ENCODE assay signal across 8 cellular contexts in genomic region chr2:46335404-46335965, GRCh38. TPM values are rescaled to one million over a fixed set of nuclear protein-coding genes. Genes with fewer than 3 reads are reported as not detected.
A peak's percentile ranks its signal among the peaks of the same experiment; 100 is the strongest.
DNase-seq lines count a peak whose midpoint lies in the region; ATAC-seq and TF ChIP-seq lines count a peak whose summit lies in the region.

No MANE protein-coding gene starts in this region.

- H3K79me2 ChIP-seq in GM23338 (replicated peaks; ENCODE audit: insufficient read depth), result no peaks in the 10 kb centered on the region

- H2AFZ ChIP-seq in GM23338, result peak overlapping the region; percentile 92

- ATAC-seq in GM23338, result peak; percentile 70
- ATAC-seq in GM18519 (IDR thresholded peaks at IDR 0.05; ENCODE audit: low FRiP score, unreplicated experiment), result no peak

- H3K27ac ChIP-seq in GM23338 (ENCODE audit: low read depth) (no peak overlapping the region; the same call in 1 of the 2 replicates), brain microvascular endothelial cell (peak overlapping the region; percentile 94)

- H3K9ac ChIP-seq in iPS-15b (ENCODE audit: low read depth, low read length), result no peak overlapping the region

- H3K4me1 Mint-ChIP-seq in GM23338, result peaks cover 50% of the 10 kb centered on the region

- no peaks in the 10 kb centered on the region for H3K9me3 ChIP-seq in iPS-15b (ENCODE audit: control insufficient read depth, insufficient read depth, low read length)

- H3K36me3 ChIP-seq in GM23338 (ENCODE audit: insufficient read depth) (no peaks in the 10 kb centered on the region), brain microvascular endothelial cell (replicated peaks) (no peaks in the 10 kb centered on the region), iPS-15b (ENCODE audit: control insufficient read depth, insufficient read depth, low read length) (no peaks in the 10 kb centered on the region)

- no peaks in the 10 kb centered on the region for H3F3A ChIP-seq in GM23338 (replicated peaks; ENCODE audit: low read depth)

- no peaks in the 10 kb centered on the region for H4K20me1 ChIP-seq in GM23338 (replicated peaks; ENCODE audit: insufficient read depth)

- DNase-seq in GM23338 (ENCODE audit: low spot score) (peak; percentile 69), brain microvascular endothelial cell (peak; percentile 81), skeletal muscle cell (ENCODE audit: low read depth) (no peak), NOMO-1 treated with dmso at 0.1 percent for 144 hours (lab: John Stamatoyannopoulos, UW; ENCODE audit: unreplicated experiment) (no peak), NCI-H345 treated with DMSO at 0.1 percent for 48 hours (lab: John Stamatoyannopoulos, UW; ENCODE audit: unreplicated experiment) (no peak), KG1 (lab: John Stamatoyannopoulos, UW) (no peak)

- H3K9me2 ChIP-seq in GM23338 (ENCODE audit: insufficient read depth), result 0 out of 2 replicates have a peak, but pooled peaks cover 4% of the 10 kb centered on the region

- peak overlapping the region; percentile 67 for H3K27ac Mint-ChIP-seq in GM23338

- in situ Hi-C loops in brain microvascular endothelial cell (cut with HindIII; ENCODE audit: low pct_ligation_motif_present, low sequenced_read_pairs), result no loop called here

- H3K4me2 ChIP-seq in GM23338, result peak overlapping the region; percentile 76

- H3K4me3 ChIP-seq in GM23338 (peak overlapping the region; percentile 43), brain microvascular endothelial cell (ENCODE audit: low read depth, low read length) (peak overlapping the region; percentile 31), iPS-15b (ENCODE audit: low read depth, low read length) (peak overlapping the region; percentile 16), skeletal muscle cell (ENCODE audit: low read depth, low read length) (peak overlapping the region; percentile 15)

- peaks cover 6% of the 10 kb centered on the region for H3K27me3 Mint-ChIP-seq in GM23338 (ENCODE audit: insufficient read depth, low read depth, poor library complexity)

- H3K4me1 ChIP-seq in GM23338 (ENCODE audit: insufficient read depth), result peaks cover 36% of the 10 kb centered on the region
- peaks cover 7% of the 10 kb centered on the region for H3K4me1 ChIP-seq in iPS-15b (ENCODE audit: control insufficient read depth, insufficient read depth, low read length)

- peak overlapping the region; percentile 56 for H3K4me3 Mint-ChIP-seq in GM23338

- TF ChIP-seq CTCF in GM23338 (conservative IDR thresholded peaks at IDR 0.05; ENCODE audit: low read depth in 2 of 2), result no peak
- TF ChIP-seq CTCF in brain microvascular endothelial cell (IDR thresholded peaks at IDR 0.05; ENCODE audit: low read depth, low read length, missing control alignments), result no peak

- no peaks in the 10 kb centered on the region; the same call in 2 of the 3 replicates for H3K9me3 Mint-ChIP-seq in GM23338

- no peaks in the 10 kb centered on the region for H3K36me3 Mint-ChIP-seq in GM23338 (ENCODE audit: low read depth)

- H3K27me3 ChIP-seq in GM23338 (ENCODE audit: insufficient read depth) (no peaks in the 10 kb centered on the region), brain microvascular endothelial cell (replicated peaks) (no peaks in the 10 kb centered on the region), iPS-15b (ENCODE audit: control insufficient read depth, insufficient read depth, low read length) (peaks cover 8% of the 10 kb centered on the region)

TF ChIP-seq in GM23338, 12 proteins besides CTCF, POLR2A, EP300 and RAD21 (continues in another document):
- TF ChIP-seq EZH2phosphoT487 (IDR thresholded peaks at IDR 0.05; ENCODE audit: unreplicated experiment), result no peak
- TF ChIP-seq NANOG (IDR thresholded peaks at IDR 0.05; ENCODE audit: borderline replicate concordance), result no peak
- no peak for TF ChIP-seq ZNF462 (CRISPR knock-in tag; IDR thresholded peaks at IDR 0.05)
- no peak for TF ChIP-seq STAT1 (IDR thresholded peaks at IDR 0.05; ENCODE audit: unreplicated experiment)
- TF ChIP-seq ETS1 (IDR thresholded peaks at IDR 0.05), result no peak
- no peak for TF ChIP-seq ZNF331 (CRISPR knock-in tag; IDR thresholded peaks at IDR 0.05; ENCODE audit: low read depth)
- no peak for TF ChIP-seq POLR2AphosphoS5 (IDR thresholded peaks at IDR 0.05; ENCODE audit: low read depth)
- no peak for TF ChIP-seq EZH2 (IDR thresholded peaks at IDR 0.05; ENCODE audit: low read depth, unreplicated experiment)

RNA-seq across cellular contexts. Expression of gene EPAS1, which starts 38.3 kb away (rescaled TPM):
- 5.4 and 5.7 TPM in 2 replicates for total RNA-seq in GM23338 (2014; rRNA removed; shearing (Covaris generic))
- polyA plus RNA-seq in GM23338 (2016; fragmentation: Nextera tagmentation; extraction: Ambion mirVana), result 0.52 and 0.68 TPM in 2 replicates

Comparison
In these comparisons a context has a peak if more than half of its experiments do, and no peak if none do; other contexts are left out.
1. DNase-seq: peak in GM23338 (single experiment) and brain microvascular endothelial cell (single experiment); none in skeletal muscle cell (single experiment), NOMO-1 treated with dmso at 0.1 percent for 144 hours (single experiment), NCI-H345 treated with DMSO at 0.1 percent for 48 hours (single experiment) and KG1 (single experiment).
2. Peak in every context shown above with its lines, with median percentiles within 50 percentile points of each other: H3K4me3 ChIP-seq.